28 cellular contexts compared by ENCODE assay signal in the genomic region with DNA sequence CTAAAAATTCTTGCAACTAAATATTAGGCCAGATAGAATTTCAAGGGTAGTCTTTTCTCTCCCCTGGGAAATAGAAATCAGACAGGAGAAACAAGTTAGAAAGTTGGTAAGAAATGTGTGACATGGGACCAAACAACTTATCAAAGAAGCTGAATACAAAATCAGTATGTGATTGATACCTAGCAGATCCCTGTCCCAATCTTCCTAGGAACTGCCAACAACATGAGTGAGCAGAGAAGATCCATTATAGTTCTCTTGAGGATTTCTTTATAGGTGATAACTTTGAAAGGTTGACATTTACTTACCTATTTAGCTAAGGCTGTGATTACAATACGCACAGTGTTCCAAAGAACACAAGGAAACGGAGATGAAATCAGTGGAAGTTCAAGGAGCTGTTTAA.
"Had no signal": no experiment of that assay in that cellular context is flagged by ENCODE, and none has a peak within 500 bp of the region (broad histone marks: within the 10 kb centered on the region; RNA-seq: fewer than 3 reads in every experiment).

No MANE protein-coding gene starts in this region.

- H3K4me3 Mint-ChIP-seq: dendritic cell treated with granulocyte-macrophage colony-stimulating factor and Interleukin-4, amounts not matched to agents 40 ng/mL and 50 ng/mL, for 4 days; effector memory CD8-positive, alpha-beta T cell; endodermal cell had no signal

- H3K27ac Mint-ChIP-seq: dendritic cell treated with granulocyte-macrophage colony-stimulating factor and Interleukin-4, amounts not matched to agents 40 ng/mL and 50 ng/mL, for 4 days; effector memory CD8-positive, alpha-beta T cell; endodermal cell had no signal

- H3K27ac ChIP-seq: colonic mucosa, coronary artery, dorsolateral prefrontal cortex, epithelial cell of prostate, esophagus muscularis mucosa, esophagus squamous epithelium, foreskin keratinocyte, gastrocnemius medialis, gastroesophageal sphincter, heart left ventricle, heart right ventricle had no signal

- DNase-seq: colonic mucosa; cortex of kidney; dermis blood vessel endothelial cell; dorsolateral prefrontal cortex; effector CD4-positive, alpha-beta T cell; effector CD8-positive, alpha-beta T cell; effector memory CD4-positive, alpha-beta T cell; effector memory CD8-positive, alpha-beta T cell; endodermal cell; erythroblast; esophagus squamous epithelium; foreskin fibroblast; foreskin keratinocyte; foreskin melanocyte; gastrocnemius medialis; glutamatergic neuron; head of caudate nucleus; heart left ventricle; heart right ventricle had no signal

- H3K27me3 Mint-ChIP-seq: dendritic cell treated with granulocyte-macrophage colony-stimulating factor and Interleukin-4, amounts not matched to agents 40 ng/mL and 50 ng/mL, for 4 days; effector memory CD8-positive, alpha-beta T cell had no signal

- H3K4me3 ChIP-seq: colonic mucosa, coronary artery, dorsolateral prefrontal cortex, esophagus muscularis mucosa, esophagus squamous epithelium, gastrocnemius medialis, gastroesophageal sphincter, heart left ventricle, heart right ventricle had no signal

- H3K4me1 ChIP-seq: colonic mucosa, esophagus muscularis mucosa, esophagus squamous epithelium, foreskin keratinocyte, gastrocnemius medialis, gastroesophageal sphincter, heart left ventricle, heart right ventricle had no signal

- H3K36me3 ChIP-seq: colonic mucosa, esophagus muscularis mucosa, esophagus squamous epithelium, gastrocnemius medialis, gastroesophageal sphincter, heart left ventricle, heart right ventricle had no signal

- H3K9me3 Mint-ChIP-seq: endodermal cell had no signal

- H3K9me3 ChIP-seq: colonic mucosa, esophagus muscularis mucosa, esophagus squamous epithelium, gastrocnemius medialis, gastroesophageal sphincter, heart left ventricle had no signal

- FAIRE-seq: colon, endometrium, endothelial cell of umbilical vein had no signal

- ATAC-seq: effector memory CD8-positive, alpha-beta T cell; esophagus mucosa; foreskin keratinocyte; gastrocnemius medialis; gastroesophageal sphincter; heart left ventricle; heart right ventricle had no signal

- H3K27me3 ChIP-seq: colonic mucosa, dorsolateral prefrontal cortex, foreskin keratinocyte, gastrocnemius medialis, gastroesophageal sphincter, heart left ventricle had no signal
